In the genomic region with DNA sequence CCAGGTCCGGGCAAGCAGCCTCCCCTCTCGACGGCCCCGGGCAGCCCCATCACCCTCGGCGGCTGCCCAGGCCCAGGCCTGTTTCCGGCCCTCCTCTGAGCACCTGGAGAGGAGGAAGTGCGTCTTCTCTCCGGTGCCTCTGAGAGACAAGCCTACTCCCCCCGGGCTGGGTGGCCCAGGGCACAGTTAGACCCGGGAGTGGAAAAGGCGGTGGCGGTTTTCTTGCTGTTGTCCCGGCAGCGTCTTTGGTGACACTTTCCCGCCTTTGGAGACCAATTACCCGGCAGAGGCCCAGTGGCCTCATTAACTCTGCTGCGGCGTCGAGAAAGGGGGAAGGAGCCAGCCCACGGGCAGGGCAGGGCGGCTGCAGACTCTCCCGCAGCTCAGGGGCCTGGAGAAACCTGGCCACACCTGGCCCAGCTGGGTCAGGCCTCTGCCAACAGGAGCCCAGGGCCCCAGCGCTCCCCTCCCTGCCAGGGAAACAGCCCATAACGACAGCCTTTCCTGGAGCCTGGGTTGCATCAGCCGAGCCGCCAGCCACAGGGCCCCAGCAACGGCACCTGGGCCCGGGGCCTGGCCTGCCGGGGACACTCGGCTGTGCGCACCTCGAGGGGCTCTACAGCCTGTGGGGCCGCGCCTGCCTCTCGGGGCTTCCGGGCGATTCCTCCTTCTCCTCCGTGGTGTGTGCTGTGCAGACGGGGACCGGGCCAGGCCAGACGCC, we compare ENCODE assay signal across 7 cellular contexts. TPM values are rescaled to one million over a fixed set of nuclear protein-coding genes. Genes with fewer than 3 reads are reported as not detected.
DNase-seq lines count a peak whose midpoint lies in the region; ATAC-seq, FAIRE-seq and TF ChIP-seq lines count a peak whose summit lies in the region.

No MANE protein-coding gene starts in this region.

- CTCF ChIA-PET in RWPE1 (lab: Yijun Ruan, JAX), result no interaction called here

- H3K4me3 ChIP-seq in small intestine (ENCODE audit: low read depth in 1 of 2, low read length in 2 of 2), result peak overlapping the region; percentile 26 to 30

- DNase-seq in RWPE1 (ENCODE audit: low spot score) (no peak), small intestine (peak; percentile 81), occipital lobe (lab: John Stamatoyannopoulos, UW) (no peak)
- DNase-seq in activated naive CD4-positive, alpha-beta T cell treated with anti-CD3 and anti-CD28 coated beads, Interleukin-2, amount 50 U/mL, for 72 hours (ENCODE audit: low spot score in 2 of 2), result peak; percentile 65 to 82

- H3K27ac Mint-ChIP-seq in activated naive CD4-positive, alpha-beta T cell treated with anti-CD3 and anti-CD28 coated beads, Interleukin-2, amount 50 U/mL, for 72 hours, result peak overlapping the region; percentile 92 to 94

- WGBS in small intestine, 3 donors, result 12 to 29% (median 23%) methylated on average over 35 to 42 of the region's 42 CpGs

- peak; percentile 67 for ATAC-seq in HG03460 (IDR thresholded peaks at IDR 0.05; ENCODE audit: unreplicated experiment)
- ATAC-seq in activated naive CD4-positive, alpha-beta T cell treated with anti-CD3 and anti-CD28 coated beads, Interleukin-2, amount 50 U/mL, for 72 hours, result peak; percentile 83 to 91
- no peak for ATAC-seq in HG02938 (IDR thresholded peaks at IDR 0.05; ENCODE audit: unreplicated experiment)
- no peak for ATAC-seq in HG03280 (IDR thresholded peaks at IDR 0.05; ENCODE audit: unreplicated experiment)

- H3K27ac ChIP-seq in RWPE1, result peak overlapping the region; percentile 85
- H3K27ac ChIP-seq in small intestine (ENCODE audit: low read depth in 1 of 2, low read length in 1 of 2), result peak overlapping the region; percentile 85 to 97

- no peaks in the 10 kb centered on the region for H3K9me3 Mint-ChIP-seq in activated naive CD4-positive, alpha-beta T cell treated with anti-CD3 and anti-CD28 coated beads, Interleukin-2, amount 50 U/mL, for 72 hours

- H3K27me3 ChIP-seq in small intestine (ENCODE audit: control insufficient read depth in 2 of 2, insufficient read depth in 2 of 2, low read length in 2 of 2), result no peaks in the 10 kb centered on the region

- no peaks in the 10 kb centered on the region for H3K9me3 ChIP-seq in small intestine (ENCODE audit: control insufficient read depth, low read depth)

- TF ChIP-seq CTCF in RWPE1 (conservative IDR thresholded peaks at IDR 0.05; ENCODE audit: low read depth), result no peak

- no peak for FAIRE-seq in small intestine (lab: Jason Lieb, UNC)

- H3K4me1 ChIP-seq in small intestine (ENCODE audit: control insufficient read depth in 2 of 2, insufficient read depth in 1 of 2, low read depth in 1 of 2, low read length in 1 of 2), result no peaks in the 10 kb centered on the region

- no peaks in the 10 kb centered on the region for H3K36me3 ChIP-seq in small intestine (ENCODE audit: control insufficient read depth in 2 of 2, insufficient read depth in 2 of 2, low read length in 2 of 2)

- no peaks in the 10 kb centered on the region for H3K36me3 Mint-ChIP-seq in activated naive CD4-positive, alpha-beta T cell treated with anti-CD3 and anti-CD28 coated beads, Interleukin-2, amount 50 U/mL, for 72 hours

- POLR2A ChIA-PET in RWPE1 (lab: Yijun Ruan, JAX; ENCODE audit: low non-redundant PET), result interaction anchor here (0.5 kb wide), 1 partner anchor 15 kb away, joined by 3 read pairs; no protein-coding TSS in a partner anchor

RNA-seq across cellular contexts. Expression of a gene that starts 28.4 kb away (rescaled TPM):
- total RNA-seq in activated naive CD4-positive, alpha-beta T cell treated with anti-CD3 and anti-CD28 coated beads, Interleukin-2, amount 50 U/mL, for 72 hours, result 10 to 100 TPM; 20.7 to 21.2 TPM
- 10 to 100 TPM; 12.4 to 19.0 (median 12.7) TPM for polyA plus RNA-seq in small intestine
- 5.5 TPM for total RNA-seq in occipital lobe

RNA-seq across cellular contexts. Expression of a gene that starts 29.4 kb away (rescaled TPM):
- total RNA-seq in activated naive CD4-positive, alpha-beta T cell treated with anti-CD3 and anti-CD28 coated beads, Interleukin-2, amount 50 U/mL, for 72 hours, result not detected
- under 1 TPM in 1 of 3 donors, not detected in 2; 0.36 TPM for polyA plus RNA-seq in small intestine
- total RNA-seq in occipital lobe, result not detected

Comparison
In these comparisons a context has a peak if more than half of its experiments do, and no peak if none do; other contexts are left out.
1. ATAC-seq: peak in HG03460 (single experiment) and activated naive CD4-positive, alpha-beta T cell treated with anti-CD3 and anti-CD28 coated beads, Interleukin-2, amount 50 U/mL, for 72 hours (2 of 2); none in HG02938 (single experiment) and HG03280 (single experiment).
2. DNase-seq: peak in activated naive CD4-positive, alpha-beta T cell treated with anti-CD3 and anti-CD28 coated beads, Interleukin-2, amount 50 U/mL, for 72 hours (2 of 2) and small intestine (single experiment); none in RWPE1 (single experiment) and occipital lobe (single experiment).